16 cellular contexts compared by ENCODE assay signal in the genomic region with DNA sequence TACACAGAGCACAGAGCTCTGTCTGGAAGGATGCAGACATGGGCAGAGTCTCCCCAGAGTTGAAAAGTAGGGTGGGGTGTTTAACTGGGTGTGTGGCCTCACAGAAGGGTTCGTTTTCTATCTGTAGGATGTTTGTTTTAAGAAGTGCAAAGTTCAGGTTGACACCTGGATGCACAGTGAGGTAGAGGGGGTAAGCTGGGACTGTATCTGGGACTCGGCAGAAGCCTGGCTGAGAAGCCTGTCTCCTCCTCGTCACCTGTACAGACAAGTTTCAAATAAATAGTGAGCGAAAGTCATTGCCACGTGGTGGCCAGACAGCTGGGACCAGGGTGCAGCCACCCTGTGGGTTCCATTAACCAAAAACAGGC.
DNase-seq lines count a peak whose midpoint lies in the region; TF ChIP-seq lines count a peak whose summit lies in the region.
"Had no signal": no experiment of that assay in that cellular context is flagged by ENCODE, and none has a peak within 500 bp of the region (broad histone marks: within the 10 kb centered on the region; RNA-seq: fewer than 3 reads in every experiment).

No MANE protein-coding gene starts in this region.

- H3K27me3 Mint-ChIP-seq in activated CD4-positive, alpha-beta T cell treated with anti-CD3 and anti-CD28 coated beads, Interleukin-2, amount 10 ng/mL, durations not matched to agents 7 days and 5 days: no peaks in the 10 kb centered on the region
- H3K27me3 Mint-ChIP-seq in nephron (ENCODE audit: low read depth): peaks cover 2% of the 10 kb centered on the region
- H3K27me3 Mint-ChIP-seq: B cell had no signal

- H3K27ac Mint-ChIP-seq in activated CD4-positive, alpha-beta T cell treated with anti-CD3 and anti-CD28 coated beads, Interleukin-2, amount 10 ng/mL, durations not matched to agents 7 days and 5 days: peak overlapping the region; percentile 73
- H3K27ac Mint-ChIP-seq in nephron: peak overlapping the region; percentile 78 to 94 (median 80)
- H3K27ac Mint-ChIP-seq: B cell had no signal

- H3K4me3 ChIP-seq in esophagus (ENCODE audit: low read depth in 1 of 2, low read length in 2 of 2): no peak overlapping the region

- H3K4me3 Mint-ChIP-seq in activated CD4-positive, alpha-beta T cell treated with anti-CD3 and anti-CD28 coated beads, Interleukin-2, amount 10 ng/mL, durations not matched to agents 7 days and 5 days: no peak overlapping the region
- H3K4me3 Mint-ChIP-seq in nephron: no peak overlapping the region
- H3K4me3 Mint-ChIP-seq: B cell; CD4-positive, CD25-positive, alpha-beta regulatory T cell had no signal

- CTCF ChIA-PET in activated CD4-positive, alpha-beta T cell treated with anti-CD3 and anti-CD28 coated beads, Interleukin-2, amount 10 ng/mL, durations not matched to agents 7 days and 5 days (lab: Charles Lee): no interaction called here

- H3K27ac ChIP-seq in esophagus (ENCODE audit: low read depth in 2 of 2, low read length in 1 of 2) (peak overlapping the region; percentile 25 to 37), substantia nigra (ENCODE audit: low read depth, low read length, poor library complexity, severe bottlenecking) (no peak overlapping the region)

- 45 to 56% methylated on average over 5 of the region's 5 CpGs for WGBS in esophagus, 2 donors

- H3K4me1 Mint-ChIP-seq in activated CD4-positive, alpha-beta T cell treated with anti-CD3 and anti-CD28 coated beads, Interleukin-2, amount 10 ng/mL, durations not matched to agents 7 days and 5 days: peaks cover 48% of the 10 kb centered on the region
- H3K4me1 Mint-ChIP-seq in nephron: peaks cover 61% of the 10 kb centered on the region

- no peak for TF ChIP-seq CTCF in nephron (IDR thresholded peaks at IDR 0.05; ENCODE audit: unreplicated experiment in 3 of 3)

- H3K27me3 ChIP-seq in esophagus (ENCODE audit: control insufficient read depth in 1 of 2, insufficient read depth in 2 of 2, low read length in 2 of 2): no peaks in the 10 kb centered on the region

- no peak for DNase-seq in activated CD4-positive, alpha-beta T cell treated with anti-CD3 and anti-CD28 coated beads, Interleukin-2, amount 10 ng/mL, durations not matched to agents 7 days and 5 days
- DNase-seq in activated CD4-positive, alpha-beta T cell treated with anti-CD3 and anti-CD28 coated beads for 4 hours: no peak
- DNase-seq in COLO668 (lab: John Stamatoyannopoulos, UW; ENCODE audit: unreplicated experiment) (peak; percentile 13), HCEC 1CT (no peak), substantia nigra (lab: John Stamatoyannopoulos, UW) (no peak)
- DNase-seq in activated CD8-positive, alpha-beta memory T cell treated with anti-CD3 and anti-CD28 coated beads, Interleukin-2, amount 50 U/mL, for 4 hours: no peak
- DNase-seq: Calu3, DMS79 treated with DMSO at 0.1 percent for 48 hours, KG1, NCI-H2107, NCI-H226, RPMI8226 had no signal

- peaks cover 2% of the 10 kb centered on the region for H3K36me3 Mint-ChIP-seq in activated CD4-positive, alpha-beta T cell treated with anti-CD3 and anti-CD28 coated beads, Interleukin-2, amount 10 ng/mL, durations not matched to agents 7 days and 5 days (ENCODE audit: low read depth)
- no peaks in the 10 kb centered on the region for H3K36me3 Mint-ChIP-seq in nephron (ENCODE audit: low read depth)
- H3K36me3 Mint-ChIP-seq: CD4-positive, CD25-positive, alpha-beta regulatory T cell had no signal

- H3K36me3 ChIP-seq in esophagus (ENCODE audit: control insufficient read depth in 2 of 2, insufficient read depth in 2 of 2, low read length in 1 of 2): no peaks in the 10 kb centered on the region

- H3K9me3 Mint-ChIP-seq in activated CD4-positive, alpha-beta T cell treated with anti-CD3 and anti-CD28 coated beads, Interleukin-2, amount 10 ng/mL, durations not matched to agents 7 days and 5 days: no peaks in the 10 kb centered on the region
- H3K9me3 Mint-ChIP-seq in nephron: no peaks in the 10 kb centered on the region
- H3K9me3 Mint-ChIP-seq: CD4-positive, CD25-positive, alpha-beta regulatory T cell had no signal

- H3K9me3 ChIP-seq in esophagus (ENCODE audit: control insufficient read depth in 2 of 2, insufficient read depth in 1 of 2, low read depth in 1 of 2, low read length in 1 of 2): no peaks in the 10 kb centered on the region

- peaks cover 4 to 13% of the 10 kb centered on the region in 2 donors for H3K4me1 ChIP-seq in esophagus (ENCODE audit: control insufficient read depth in 2 of 2, insufficient read depth in 2 of 2, low read length in 1 of 2)

- POLR2A ChIA-PET in activated CD4-positive, alpha-beta T cell treated with anti-CD3 and anti-CD28 coated beads, Interleukin-2, amount 10 ng/mL, durations not matched to agents 7 days and 5 days (lab: Charles Lee): no interaction called here
